2 cellular contexts compared by ENCODE assay signal in the genomic region with DNA sequence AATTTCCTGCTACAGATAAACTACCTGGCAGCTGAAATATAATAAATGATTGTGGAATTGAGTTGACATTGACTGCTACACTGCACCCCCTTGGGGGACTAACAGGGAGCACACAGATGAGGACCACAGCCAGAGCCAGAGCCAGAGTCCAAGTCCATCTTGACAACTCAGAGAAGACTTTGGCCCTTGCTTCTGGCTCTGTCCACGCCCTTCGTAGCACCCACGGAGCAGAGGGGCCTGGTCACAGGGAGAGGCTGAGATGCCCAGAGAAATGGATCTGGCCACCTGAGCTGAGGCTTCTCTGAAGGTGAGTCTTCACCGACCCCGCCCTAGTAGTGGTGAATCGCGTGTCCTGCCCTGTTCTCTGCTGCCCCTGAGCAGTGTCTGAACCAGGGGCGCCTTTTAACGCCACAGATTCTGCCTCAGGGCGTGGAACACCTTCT.
TF ChIP-seq lines count a peak whose summit lies in the region.

No MANE protein-coding gene starts in this region.

TF ChIP-seq in K562, 482 proteins besides CTCF, POLR2A, EP300 and RAD21:
- no peak for TF ChIP-seq RBFOX2 (IDR thresholded peaks at IDR 0.05; ENCODE audit: low read depth, low read length)
- 0 out of 2 replicates have a peak, but pooled peaks have one; percentile 6 for TF ChIP-seq CXXC5 (CRISPR knock-in tag; IDR thresholded peaks at IDR 0.05)
- peak; percentile 46; the same call in 1 of the 2 replicates for TF ChIP-seq ZNF263 (CRISPR knock-in tag; IDR thresholded peaks at IDR 0.05; ENCODE audit: borderline replicate concordance)
- TF ChIP-seq MEIS2 (IDR thresholded peaks at IDR 0.05; ENCODE audit: partially characterized antibody): peak; percentile 59
- no peak for TF ChIP-seq SIN3A (IDR thresholded peaks at IDR 0.05; ENCODE audit: borderline replicate concordance in 2 of 2, control insufficient read depth in 1 of 2, low read depth in 2 of 2, low read length in 2 of 2)
- TF ChIP-seq, protein P1, sequence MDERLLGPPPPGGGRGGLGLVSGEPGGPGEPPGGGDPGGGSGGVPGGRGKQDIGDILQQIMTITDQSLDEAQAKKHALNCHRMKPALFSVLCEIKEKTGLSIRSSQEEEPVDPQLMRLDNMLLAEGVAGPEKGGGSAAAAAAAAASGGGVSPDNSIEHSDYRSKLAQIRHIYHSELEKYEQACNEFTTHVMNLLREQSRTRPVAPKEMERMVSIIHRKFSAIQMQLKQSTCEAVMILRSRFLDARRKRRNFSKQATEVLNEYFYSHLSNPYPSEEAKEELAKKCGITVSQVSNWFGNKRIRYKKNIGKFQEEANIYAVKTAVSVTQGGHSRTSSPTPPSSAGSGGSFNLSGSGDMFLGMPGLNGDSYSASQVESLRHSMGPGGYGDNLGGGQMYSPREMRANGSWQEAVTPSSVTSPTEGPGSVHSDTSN (CRISPR knock-in tag; IDR thresholded peaks at IDR 0.05; ENCODE audit: low read depth): no peak
- TF ChIP-seq, protein P1 (tag; conservative IDR thresholded peaks at IDR 0.05; ENCODE audit: low read depth): peak; percentile 44; the same call in 1 of the 2 replicates

TF ChIP-seq in liver, 16 proteins besides CTCF, POLR2A, EP300 and RAD21:
- TF ChIP-seq SP1 (IDR thresholded peaks at IDR 0.05) (peak; percentile 56), YY1 (IDR thresholded peaks at IDR 0.05) (no peak), JUND (IDR thresholded peaks at IDR 0.05) (no peak), HNF4A (conservative IDR thresholded peaks at IDR 0.05) (peak; percentile 88 to 92), EGR1 (IDR thresholded peaks at IDR 0.05; ENCODE audit: low read depth in 2 of 2) (no peak), RXRA (IDR thresholded peaks at IDR 0.05) (peak in 1 of 2 donors; percentile 59), HNF4G (IDR thresholded peaks at IDR 0.05) (peak; percentile 53)
- TF ChIP-seq, protein P2, sequence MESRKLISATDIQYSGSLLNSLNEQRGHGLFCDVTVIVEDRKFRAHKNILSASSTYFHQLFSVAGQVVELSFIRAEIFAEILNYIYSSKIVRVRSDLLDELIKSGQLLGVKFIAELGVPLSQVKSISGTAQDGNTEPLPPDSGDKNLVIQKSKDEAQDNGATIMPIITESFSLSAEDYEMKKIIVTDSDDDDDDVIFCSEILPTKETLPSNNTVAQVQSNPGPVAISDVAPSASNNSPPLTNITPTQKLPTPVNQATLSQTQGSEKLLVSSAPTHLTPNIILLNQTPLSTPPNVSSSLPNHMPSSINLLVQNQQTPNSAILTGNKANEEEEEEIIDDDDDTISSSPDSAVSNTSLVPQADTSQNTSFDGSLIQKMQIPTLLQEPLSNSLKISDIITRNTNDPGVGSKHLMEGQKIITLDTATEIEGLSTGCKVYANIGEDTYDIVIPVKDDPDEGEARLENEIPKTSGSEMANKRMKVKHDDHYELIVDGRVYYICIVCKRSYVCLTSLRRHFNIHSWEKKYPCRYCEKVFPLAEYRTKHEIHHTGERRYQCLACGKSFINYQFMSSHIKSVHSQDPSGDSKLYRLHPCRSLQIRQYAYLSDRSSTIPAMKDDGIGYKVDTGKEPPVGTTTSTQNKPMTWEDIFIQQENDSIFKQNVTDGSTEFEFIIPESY (IDR thresholded peaks at IDR 0.05): peak; percentile 26
- TF ChIP-seq, protein P3, sequence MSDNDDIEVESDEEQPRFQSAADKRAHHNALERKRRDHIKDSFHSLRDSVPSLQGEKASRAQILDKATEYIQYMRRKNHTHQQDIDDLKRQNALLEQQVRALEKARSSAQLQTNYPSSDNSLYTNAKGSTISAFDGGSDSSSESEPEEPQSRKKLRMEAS (IDR thresholded peaks at IDR 0.05): peak; percentile 13
